ENCODE assay signal across 8 cellular contexts in genomic region chr5:172897691-172898512, GRCh38.
DNase-seq lines count a peak whose midpoint lies in the region; ATAC-seq, FAIRE-seq and TF ChIP-seq lines count a peak whose summit lies in the region.

No MANE protein-coding gene starts in this region.

- H3K4me3 Mint-ChIP-seq in astrocyte (ENCODE audit: unreplicated experiment) = peak overlapping the region; percentile 43

- TF ChIP-seq CTCF in astrocyte (IDR thresholded peaks at IDR 0.05; ENCODE audit: insufficient read depth, low read depth, low read length) = no peak

- peaks cover 58% of the 10 kb centered on the region for H3K4me1 ChIP-seq in astrocyte (ENCODE audit: insufficient read depth, low read length)

- H3K9ac ChIP-seq in astrocyte (ENCODE audit: low read length) = peak overlapping the region; percentile 90

- peak; percentile 96 for DNase-seq in HT1080 (ENCODE audit: low read depth)
- peak; percentile 99 for DNase-seq in astrocyte (ENCODE audit: low read depth)
- DNase-seq in kidney tubule cell (ENCODE audit: low spot score) = peak; percentile 92
- peak in 1 of 49 donors; percentile 34 for DNase-seq in substantia nigra (lab: John Stamatoyannopoulos, UW)
- no peak for DNase-seq in stimulated activated CD4-positive, alpha-beta T cell treated with anti-CD3 and anti-CD28 coated beads, Interleukin-15, amount 100 ng/mL, for 24 hours
- no peak for DNase-seq in activated gamma-delta T cell treated with Interleukin-2 at 50 U/mL for 16 hours

- no peak overlapping the region for H3K4me3 ChIP-seq in astrocyte (ENCODE audit: insufficient read depth, low read depth, low read length)

- peaks cover 10% of the 10 kb centered on the region for H3K36me3 Mint-ChIP-seq in astrocyte (ENCODE audit: low read depth, unreplicated experiment)

- no peaks in the 10 kb centered on the region for H3K27me3 ChIP-seq in astrocyte (ENCODE audit: insufficient read depth, low read length)

- H3K4me1 Mint-ChIP-seq in astrocyte (ENCODE audit: low read depth, unreplicated experiment) = peaks cover 46% of the 10 kb centered on the region

- peak overlapping the region; percentile 99 for H3K27ac Mint-ChIP-seq in astrocyte (ENCODE audit: unreplicated experiment)

- FAIRE-seq in astrocyte (lab: Jason Lieb, UNC) = peak; percentile 50

- no peak for ATAC-seq in HG02938 (IDR thresholded peaks at IDR 0.05; ENCODE audit: unreplicated experiment)
- no peak for ATAC-seq in GM21576 (IDR thresholded peaks at IDR 0.05; ENCODE audit: unreplicated experiment)

- peak overlapping the region; percentile 74 for H3K4me2 ChIP-seq in astrocyte (ENCODE audit: low read length)

- H3K9me3 Mint-ChIP-seq in astrocyte (ENCODE audit: unreplicated experiment) = no peaks in the 10 kb centered on the region

- peak overlapping the region; percentile 100 for H3K27ac ChIP-seq in astrocyte (ENCODE audit: low read depth, low read length)
- H3K27ac ChIP-seq in substantia nigra (ENCODE audit: low read depth, low read length, poor library complexity, severe bottlenecking) = peak overlapping the region; percentile 35

- no peaks in the 10 kb centered on the region for H3K27me3 Mint-ChIP-seq in astrocyte (ENCODE audit: low read depth, unreplicated experiment)

- H3K36me3 ChIP-seq in astrocyte (ENCODE audit: insufficient read depth, low read length) = peaks cover 4% of the 10 kb centered on the region

- no peaks in the 10 kb centered on the region for H3K9me3 ChIP-seq in astrocyte (ENCODE audit: insufficient read depth, low read depth, low read length)

- peaks cover 26% of the 10 kb centered on the region for H3K79me2 ChIP-seq in astrocyte (ENCODE audit: insufficient read depth, low read length)

- no peak overlapping the region for H2AFZ ChIP-seq in astrocyte (ENCODE audit: low read depth, low read length)

- H4K20me1 ChIP-seq in astrocyte (ENCODE audit: insufficient read depth, low read length) = no peaks in the 10 kb centered on the region

Comparison
In these comparisons a context has a peak if more than half of its experiments do, and no peak if none do; other contexts are left out.
1. DNase-seq: peak in HT1080 (single experiment), astrocyte (single experiment) and kidney tubule cell (single experiment); none in stimulated activated CD4-positive, alpha-beta T cell treated with anti-CD3 and anti-CD28 coated beads, Interleukin-15, amount 100 ng/mL, for 24 hours (single experiment) and activated gamma-delta T cell treated with Interleukin-2 at 50 U/mL for 16 hours (single experiment).